10 cellular contexts compared by ENCODE assay signal in genomic region chr9:93954436-93955355, GRCh38. TPM values are rescaled to one million over a fixed set of nuclear protein-coding genes. Genes with fewer than 3 reads are reported as not detected.
DNase-seq lines count a peak whose midpoint lies in the region; TF ChIP-seq lines count a peak whose summit lies in the region.
"Had no signal": no experiment of that assay in that cellular context is flagged by ENCODE, and none has a peak within 500 bp of the region (broad histone marks: within the 10 kb centered on the region; RNA-seq: fewer than 3 reads in every experiment).

TSS of gene BARX1 (minus strand) at chr9:93955355. CDS start at chr9:93955146, 209 bp downstream.

- CTCF ChIA-PET in activated naive CD4-positive, alpha-beta T cell treated with anti-CD3 and anti-CD28 coated beads for 36 hours (lab: Charles Lee) = interaction anchor here (1.0 kb wide), 1 partner anchor 10 kb away, joined by 3 read pairs; no protein-coding TSS in a partner anchor

- no peak for DNase-seq in activated naive CD4-positive, alpha-beta T cell treated with anti-CD3 and anti-CD28 coated beads for 36 hours
- DNase-seq in activated naive CD4-positive, alpha-beta T cell treated with anti-CD3 and anti-CD28 coated beads, Interleukin-2, amount 50 U/mL, for 16 hours = no peak
- peak; percentile 24 for DNase-seq in activated naive CD8-positive, alpha-beta T cell treated with anti-CD3 and anti-CD28 coated beads for 36 hours
- DNase-seq in mesothelial cell of epicardium (ENCODE audit: low spot score in 2 of 2, unreplicated experiment in 2 of 2) (no peak), G401 (ENCODE audit: low spot score) (no peak), esophagus squamous epithelium (lab: John Stamatoyannopoulos, UW) (no peak), amygdala (lab: John Stamatoyannopoulos, UW) (no peak)
- DNase-seq: kidney glomerular epithelial cell, SJCRH30 had no signal

- no peak for TF ChIP-seq POLR2A in esophagus squamous epithelium (IDR thresholded peaks at IDR 0.05)

- H3K36me3 ChIP-seq in thymus (ENCODE audit: control insufficient read depth, insufficient read depth) (no peaks in the 10 kb centered on the region), esophagus squamous epithelium (no peaks in the 10 kb centered on the region)
- H3K36me3 ChIP-seq: SJCRH30 had no signal

- H3K4me3 Mint-ChIP-seq in activated naive CD4-positive, alpha-beta T cell treated with anti-CD3 and anti-CD28 coated beads for 36 hours = peak within 1 kb of the TSS; percentile 70
- H3K4me3 Mint-ChIP-seq in activated naive CD8-positive, alpha-beta T cell treated with anti-CD3 and anti-CD28 coated beads for 36 hours = peak within 1 kb of the TSS; percentile 81
- H3K4me3 Mint-ChIP-seq in mesothelial cell of epicardium = peak within 1 kb of the TSS; percentile 67

- intact Hi-C loops in activated naive CD4-positive, alpha-beta T cell treated with anti-CD3 and anti-CD28 coated beads for 36 hours (cut with micrococcal nuclease) = loop anchor here (1.0 to 10.0 kb wide), 4 partner anchors 7 to 800 kb away; partner anchors contain the start of genes FAM120A and FAM120AOS
- intact Hi-C loops in esophagus squamous epithelium (cut with DNase I) = no loop called here

- TF ChIP-seq CTCF in mesothelial cell of epicardium (IDR thresholded peaks at IDR 0.05; ENCODE audit: unreplicated experiment) = no peak
- TF ChIP-seq CTCF in esophagus squamous epithelium (IDR thresholded peaks at IDR 0.05) = no peak

- H3K4me1 ChIP-seq in thymus (ENCODE audit: control insufficient read depth, insufficient read depth, low read length) (no peaks in the 10 kb centered on the region), esophagus squamous epithelium (peaks cover 36 to 75% (median 48%) of the 10 kb centered on the region in 3 donors)
- H3K4me1 ChIP-seq: SJCRH30 had no signal

- no peak within 1 kb of the TSS for H3K27ac Mint-ChIP-seq in activated naive CD4-positive, alpha-beta T cell treated with anti-CD3 and anti-CD28 coated beads for 36 hours
- no peak within 1 kb of the TSS for H3K27ac Mint-ChIP-seq in activated naive CD8-positive, alpha-beta T cell treated with anti-CD3 and anti-CD28 coated beads for 36 hours
- no peak within 1 kb of the TSS for H3K27ac Mint-ChIP-seq in mesothelial cell of epicardium

- H3K27me3 ChIP-seq in thymus (ENCODE audit: control insufficient read depth, insufficient read depth) = peaks cover 96% of the 10 kb centered on the region
- peaks cover 46 to 98% (median 82%) of the 10 kb centered on the region in 4 donors for H3K27me3 ChIP-seq in esophagus squamous epithelium
- H3K27me3 ChIP-seq: SJCRH30 had no signal

- H3K4me3 ChIP-seq in thymus (ENCODE audit: low read length) (peak within 1 kb of the TSS; percentile 14), esophagus squamous epithelium (peak within 1 kb of the TSS in 2 of 4 donors; percentile 33 to 52)
- H3K4me3 ChIP-seq: SJCRH30 had no signal

- H3K27ac ChIP-seq in thymus (ENCODE audit: low read depth) (no peak within 1 kb of the TSS), esophagus squamous epithelium (no peak within 1 kb of the TSS)
- H3K27ac ChIP-seq: SJCRH30 had no signal

- H3K9me3 Mint-ChIP-seq in activated naive CD4-positive, alpha-beta T cell treated with anti-CD3 and anti-CD28 coated beads for 36 hours = no peaks in the 10 kb centered on the region
- peaks cover 3% of the 10 kb centered on the region for H3K9me3 Mint-ChIP-seq in activated naive CD8-positive, alpha-beta T cell treated with anti-CD3 and anti-CD28 coated beads for 36 hours
- H3K9me3 Mint-ChIP-seq in mesothelial cell of epicardium = peaks cover 3% of the 10 kb centered on the region

- peaks cover 48% of the 10 kb centered on the region for H3K4me1 Mint-ChIP-seq in activated naive CD4-positive, alpha-beta T cell treated with anti-CD3 and anti-CD28 coated beads for 36 hours (ENCODE audit: low read depth)
- H3K4me1 Mint-ChIP-seq in activated naive CD8-positive, alpha-beta T cell treated with anti-CD3 and anti-CD28 coated beads for 36 hours = peaks cover 37% of the 10 kb centered on the region
- peaks cover 40% of the 10 kb centered on the region for H3K4me1 Mint-ChIP-seq in mesothelial cell of epicardium

- no peaks in the 10 kb centered on the region for H3K36me3 Mint-ChIP-seq in activated naive CD4-positive, alpha-beta T cell treated with anti-CD3 and anti-CD28 coated beads for 36 hours (ENCODE audit: low read depth)
- peaks cover 11% of the 10 kb centered on the region for H3K36me3 Mint-ChIP-seq in activated naive CD8-positive, alpha-beta T cell treated with anti-CD3 and anti-CD28 coated beads for 36 hours
- H3K36me3 Mint-ChIP-seq in mesothelial cell of epicardium = peaks cover 3% of the 10 kb centered on the region

- in situ Hi-C loops in G401 (cut with HindIII; ENCODE audit: low sequenced_read_pairs) = no loop called here

- peaks cover 2% of the 10 kb centered on the region for H3K9me3 ChIP-seq in thymus (ENCODE audit: control insufficient read depth)
- peaks cover 0 to 7% (median 6%) of the 10 kb centered on the region in 3 donors for H3K9me3 ChIP-seq in esophagus squamous epithelium
- H3K9me3 ChIP-seq: SJCRH30 had no signal

- WGBS in thymus = 3% methylated on average over 125 of the region's 126 CpGs
- WGBS in esophagus squamous epithelium, 2 donors = 31% methylated on average over 5 of the region's 126 CpGs; no CpG with 5 or more reads in 1 of the 2 donors

- H3K27me3 Mint-ChIP-seq in activated naive CD4-positive, alpha-beta T cell treated with anti-CD3 and anti-CD28 coated beads for 36 hours (ENCODE audit: low read depth) = peaks cover 74% of the 10 kb centered on the region
- H3K27me3 Mint-ChIP-seq in activated naive CD8-positive, alpha-beta T cell treated with anti-CD3 and anti-CD28 coated beads for 36 hours = peaks cover 85% of the 10 kb centered on the region
- H3K27me3 Mint-ChIP-seq in mesothelial cell of epicardium (ENCODE audit: low read depth) = peaks cover 90% of the 10 kb centered on the region

RNA-seq across cellular contexts. Expression of gene BARX1, which starts in this region (rescaled TPM):
- under 1 TPM; 0.17 to 0.21 TPM for total RNA-seq in activated naive CD4-positive, alpha-beta T cell treated with anti-CD3 and anti-CD28 coated beads for 36 hours
- 1 to 10 TPM; 2.9 to 3.8 TPM for total RNA-seq in activated naive CD8-positive, alpha-beta T cell treated with anti-CD3 and anti-CD28 coated beads for 36 hours
- total RNA-seq in mesothelial cell of epicardium (0.16 TPM in 1 of 3 replicates, not detected in the others), esophagus squamous epithelium (not detected)
- 0.55 TPM for polyA plus RNA-seq in thymus
- not detected in 2 replicates for total RNA-seq in G401 (2014; rRNA removed; shearing (Covaris generic))
- total RNA-seq: SJCRH30 had no signal
